2 cellular contexts compared by ENCODE assay signal in genomic region chr17:7557825-7558543, GRCh38.
TF ChIP-seq lines count a peak whose summit lies in the region.

No MANE protein-coding gene starts in this region.

TF ChIP-seq in GM23338, 12 proteins besides CTCF, POLR2A, EP300 and RAD21:
- TF ChIP-seq POLR2AphosphoS5 (IDR thresholded peaks at IDR 0.05; ENCODE audit: low read depth) (peak; percentile 49), STAT1 (IDR thresholded peaks at IDR 0.05; ENCODE audit: unreplicated experiment) (no peak)

TF ChIP-seq in H1, 55 proteins besides CTCF, POLR2A, EP300 and RAD21:
- TF ChIP-seq TCF12 (IDR thresholded peaks at IDR 0.05; ENCODE audit: low read depth, low read length) (no peak), KDM4A (IDR thresholded peaks at IDR 0.05; ENCODE audit: low read depth, low read length, severe bottlenecking) (no peak), SAP30 (IDR thresholded peaks at IDR 0.05; ENCODE audit: insufficient read depth, insufficient replicate concordance, low read length) (no peak), EGR1 (IDR thresholded peaks at IDR 0.05; ENCODE audit: borderline replicate concordance, low read depth, low read length) (no peak), CBX8 (IDR thresholded peaks at IDR 0.05; ENCODE audit: borderline replicate concordance, low read depth, low read length) (no peak), SUZ12 (IDR thresholded peaks at IDR 0.05; ENCODE audit: low read length) (no peak), SP4 (IDR thresholded peaks at IDR 0.05; ENCODE audit: low read length) (no peak), SRF (IDR thresholded peaks at IDR 0.05; ENCODE audit: low read depth, low read length) (no peak), GABPA (IDR thresholded peaks at IDR 0.05; ENCODE audit: borderline replicate concordance, insufficient read depth, low read length) (0 out of 2 replicates have a peak, but pooled peaks have one; percentile 22), RXRA (IDR thresholded peaks at IDR 0.05; ENCODE audit: insufficient read depth, low read depth, low read length) (no peak), SP1 (IDR thresholded peaks at IDR 0.05; ENCODE audit: low read depth, low read length) (no peak), RNF2 (IDR thresholded peaks at IDR 0.05; ENCODE audit: borderline replicate concordance, low read depth, low read length, missing control alignments, poor library complexity, severe bottlenecking) (no peak), MAFK (IDR thresholded peaks at IDR 0.05; ENCODE audit: low read depth, low read length) (no peak), KDM5A (IDR thresholded peaks at IDR 0.05; ENCODE audit: low read length) (no peak), MAX (IDR thresholded peaks at IDR 0.05) (peak; percentile 57), CHD7 (IDR thresholded peaks at IDR 0.05; ENCODE audit: insufficient replicate concordance, low read length) (no peak), E2F6 (IDR thresholded peaks at IDR 0.05) (0 out of 2 replicates have a peak, but pooled peaks have one; percentile 14)
TF ChIP-seq in H1: peak in this region for 3.
